In the genomic region with DNA sequence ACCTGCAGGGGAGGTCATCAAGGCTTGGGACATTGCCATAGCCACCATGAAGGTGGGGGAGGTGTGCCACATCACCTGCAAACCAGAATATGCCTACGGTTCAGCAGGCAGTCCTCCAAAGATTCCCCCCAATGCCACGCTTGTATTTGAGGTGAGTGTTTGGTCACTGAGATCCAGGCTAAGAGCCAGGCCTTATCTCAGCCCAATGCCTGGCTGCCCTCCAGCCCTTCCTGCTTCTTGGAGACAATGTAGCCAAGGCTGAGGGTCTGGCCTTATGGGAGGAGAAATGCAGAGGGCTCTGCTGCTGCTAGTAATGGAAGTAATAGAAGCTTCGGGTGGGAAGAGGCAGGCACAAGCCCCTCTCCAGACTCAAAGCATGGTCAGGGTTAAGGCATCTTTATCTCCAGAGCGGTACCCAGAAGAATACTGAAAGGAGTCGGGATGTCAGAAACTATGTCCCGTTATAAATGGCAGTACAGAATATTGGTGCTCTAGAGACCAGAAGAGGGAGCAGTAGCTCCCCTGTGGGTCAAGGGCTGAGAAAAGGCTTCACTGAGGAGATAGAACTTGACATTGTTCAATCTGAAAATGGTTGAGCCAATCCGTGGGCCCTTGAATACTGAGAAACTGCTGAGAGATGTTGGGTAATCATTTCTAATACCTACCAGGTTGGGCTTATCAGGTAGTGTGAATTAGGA, we compare ENCODE assay signal across 12 cellular contexts. TPM values are rescaled to one million over a fixed set of nuclear protein-coding genes. Genes with fewer than 3 reads are reported as not detected.
DNase-seq lines count a peak whose midpoint lies in the region; ATAC-seq, FAIRE-seq and TF ChIP-seq lines count a peak whose summit lies in the region.
"Had no signal": no experiment of that assay in that cellular context is flagged by ENCODE, and none has a peak within 500 bp of the region (broad histone marks: within the 10 kb centered on the region; RNA-seq: fewer than 3 reads in every experiment).

No MANE protein-coding gene starts in this region.

- H2BK15ac ChIP-seq in mesendoderm (replicated peaks; ENCODE audit: low read depth): no peak overlapping the region

- TF ChIP-seq CTCF in HFFc6 (IDR thresholded peaks at IDR 0.05) (peak; percentile 52), cardiac fibroblast (IDR thresholded peaks at IDR 0.05; ENCODE audit: low read depth, low read length) (peak; percentile 17), spleen (IDR thresholded peaks at IDR 0.05 in 8 of 11, conservative IDR thresholded peaks at IDR 0.05 in 3 of 11) (no peak)

- no peak overlapping the region for H3K4ac ChIP-seq in mesendoderm (ENCODE audit: low read depth, low read length)

- no peaks in the 10 kb centered on the region for H3K27me3 Mint-ChIP-seq in CD4-positive, CD25-positive, alpha-beta regulatory T cell
- H3K27me3 Mint-ChIP-seq in HFFc6 (ENCODE audit: insufficient read depth): peaks cover 1% of the 10 kb centered on the region

- H3K4me3 ChIP-seq in CD4-positive, CD25-positive, alpha-beta regulatory T cell (ENCODE audit: low read depth, low read length): no peak overlapping the region
- H3K4me3 ChIP-seq in cardiac fibroblast (replicated peaks in 1 of 2; ENCODE audit: low read depth in 2 of 2, low read length in 2 of 2): no peak overlapping the region
- H3K4me3 ChIP-seq in mesendoderm (ENCODE audit: low read length): no peak overlapping the region
- H3K4me3 ChIP-seq in spleen: peak overlapping the region in 1 of 8 donors; percentile 9

- H3K9me3 Mint-ChIP-seq in CD4-positive, CD25-positive, alpha-beta regulatory T cell: no peaks in the 10 kb centered on the region
- H3K9me3 Mint-ChIP-seq in HFFc6: no peaks in the 10 kb centered on the region

- H3K27me3 ChIP-seq in CD4-positive, CD25-positive, alpha-beta regulatory T cell (ENCODE audit: control insufficient read depth, insufficient read depth, low read length): no peaks in the 10 kb centered on the region
- H3K27me3 ChIP-seq in mesendoderm (ENCODE audit: insufficient read depth, low read length, poor library complexity) (no peaks in the 10 kb centered on the region), spleen (replicated peaks in 1 of 7) (peaks cover 0 to 13% (median 0%) of the 10 kb centered on the region in 7 donors)

- H4K5ac ChIP-seq in mesendoderm (ENCODE audit: low read length): no peak overlapping the region

- no peak for ATAC-seq in CD4-positive, CD25-positive, alpha-beta regulatory T cell (ENCODE audit: low read depth in 2 of 2)
- ATAC-seq in HG03469 (IDR thresholded peaks at IDR 0.05; ENCODE audit: unreplicated experiment): no peak

- peaks cover 6 to 27% (median 13%) of the 10 kb centered on the region in 4 donors for H3K4me1 Mint-ChIP-seq in CD4-positive, CD25-positive, alpha-beta regulatory T cell
- peaks cover 17% of the 10 kb centered on the region for H3K4me1 Mint-ChIP-seq in HFFc6 (ENCODE audit: low read depth)

- DNase-seq in CD4-positive, CD25-positive, alpha-beta regulatory T cell: no peak
- DNase-seq in HFFc6 (no peak), cardiac fibroblast (ENCODE audit: low read depth in 2 of 2) (peak; percentile 19 to 65), mesendoderm (peak; percentile 26), H54 (ENCODE audit: insufficient read length, low spot score) (no peak), spleen (no peak), GOT3 (lab: John Stamatoyannopoulos, UW) (no peak)
- DNase-seq: MV-4-11; SIG-M5; stimulated activated CD4-positive, alpha-beta T cell treated with anti-CD3 and anti-CD28 coated beads, Interleukin-1b, Interleukin-23, amount 100 ng/mL, for 48 hours had no signal

- no peak overlapping the region for H2BK120ac ChIP-seq in mesendoderm (ENCODE audit: low read depth, low read length)

- H3K4me3 Mint-ChIP-seq in CD4-positive, CD25-positive, alpha-beta regulatory T cell: peak overlapping the region; percentile 93 to 97 (median 94)
- H3K4me3 Mint-ChIP-seq in HFFc6: no peak overlapping the region

- no peak for FAIRE-seq in H54 (lab: Jason Lieb, UNC)

- TF ChIP-seq POLR2A in H54 (IDR thresholded peaks at IDR 0.05; ENCODE audit: low read depth, low read length) (no peak), spleen (IDR thresholded peaks at IDR 0.05) (no peak)

- H3K9me3 ChIP-seq in CD4-positive, CD25-positive, alpha-beta regulatory T cell (ENCODE audit: control insufficient read depth in 2 of 2, low read length in 2 of 2): no peaks in the 10 kb centered on the region
- H3K9me3 ChIP-seq in spleen: no peaks in the 10 kb centered on the region

- H3K4me1 ChIP-seq in CD4-positive, CD25-positive, alpha-beta regulatory T cell (ENCODE audit: control insufficient read depth, insufficient read depth, low read length, poor library complexity, severe bottlenecking): peaks cover 25% of the 10 kb centered on the region
- H3K4me1 ChIP-seq in mesendoderm (ENCODE audit: control insufficient read depth, low read depth, low read length) (no peaks in the 10 kb centered on the region), spleen (peaks cover 10 to 40% (median 24%) of the 10 kb centered on the region in 6 donors)

- peak overlapping the region in 1 of 3 donors; percentile 62 for H3K27ac Mint-ChIP-seq in CD4-positive, CD25-positive, alpha-beta regulatory T cell
- H3K27ac Mint-ChIP-seq in HFFc6: no peak overlapping the region

- no peak overlapping the region for H3K56ac ChIP-seq in mesendoderm (ENCODE audit: low read length)

- H2AK5ac ChIP-seq in mesendoderm (ENCODE audit: low read length): no peak overlapping the region

- no peak overlapping the region for H3K9ac ChIP-seq in mesendoderm (ENCODE audit: low read length)

- peaks cover 24% of the 10 kb centered on the region for H3K79me1 ChIP-seq in mesendoderm (ENCODE audit: low read length)

- H3K27ac ChIP-seq in CD4-positive, CD25-positive, alpha-beta regulatory T cell (ENCODE audit: insufficient read depth, low read length, poor library complexity, severe bottlenecking): no peak overlapping the region
- H3K27ac ChIP-seq in mesendoderm (ENCODE audit: low read depth, low read length): no peak overlapping the region
- peak overlapping the region in 1 of 8 donors; percentile 11 for H3K27ac ChIP-seq in spleen

- H3K4me2 ChIP-seq in mesendoderm (ENCODE audit: low read length): no peak overlapping the region

- peaks cover 47% of the 10 kb centered on the region for H3K36me3 ChIP-seq in CD4-positive, CD25-positive, alpha-beta regulatory T cell (ENCODE audit: control insufficient read depth, insufficient read depth, low read length)
- H3K36me3 ChIP-seq in mesendoderm (ENCODE audit: control insufficient read depth, insufficient read depth, low read length) (peaks cover 36% of the 10 kb centered on the region), spleen (peaks cover 13 to 61% (median 55%) of the 10 kb centered on the region in 6 donors)

- no peak overlapping the region for H2BK5ac ChIP-seq in mesendoderm (ENCODE audit: low read length)

- no peak overlapping the region for H3K18ac ChIP-seq in mesendoderm (ENCODE audit: low read length)

- peaks cover 31% of the 10 kb centered on the region for H3K36me3 Mint-ChIP-seq in CD4-positive, CD25-positive, alpha-beta regulatory T cell
- H3K36me3 Mint-ChIP-seq in HFFc6 (ENCODE audit: low read depth): peaks cover 30% of the 10 kb centered on the region

- H3K79me2 ChIP-seq in mesendoderm (ENCODE audit: control insufficient read depth, insufficient read depth, low read length): peaks cover 18% of the 10 kb centered on the region

- intact Hi-C loops in spleen (cut with DNase I; ENCODE audit: low total_unique reads): no loop called here

- no CpG with 5 or more reads among the region's 7 CpGs for whole genome bisulfite sequencing in mesendoderm (ENCODE audit: extremely low coverage, insufficient coverage, low lambda C conversion rate)
- WGBS in spleen, 5 donors: 77 to 92% (median 87%) methylated on average over 6 to 7 of the region's 7 CpGs

- H3K23ac ChIP-seq in mesendoderm (ENCODE audit: low read length): no peak overlapping the region

- H4K8ac ChIP-seq in mesendoderm (ENCODE audit: low read depth, low read length): no peak overlapping the region

RNA-seq across cellular contexts. Expression of a gene that starts 3.1 kb away (rescaled TPM):
- total RNA-seq in CD4-positive, CD25-positive, alpha-beta regulatory T cell: 46.6 TPM
- polyA plus RNA-seq in CD4-positive, CD25-positive, alpha-beta regulatory T cell: 10 to 100 TPM; 22.0 to 29.7 (median 27.4) TPM
- total RNA-seq in HFFc6 (2021; fragmentation: NEBNext Ultra II Directional; extraction: Animal tissue kit (Norgen Biotek cat#: 25700)): 100 to 1,000 TPM in 1 of 6 experiments, 10 to 100 TPM in 5; 62.3 to 105 (median 69.1) TPM
- 141 TPM for polyA plus RNA-seq in mesendoderm (2013, experiment 1 of 2)
- polyA plus RNA-seq in mesendoderm (2013, experiment 2 of 2): 140 TPM
- total RNA-seq in spleen: 10 to 100 TPM; 14.3 to 65.6 (median 27.4) TPM
- 10 to 100 TPM in 2 of 3 donors, 1 to 10 TPM in 1; 8.3 to 24.5 (median 15.8) TPM for polyA plus RNA-seq in spleen

RNA-seq across cellular contexts. Expression of a gene that starts 14.6 kb away (rescaled TPM):
- 80.0 TPM for total RNA-seq in CD4-positive, CD25-positive, alpha-beta regulatory T cell
- 10 to 100 TPM; 38.8 to 53.4 (median 45.5) TPM for polyA plus RNA-seq in CD4-positive, CD25-positive, alpha-beta regulatory T cell
- 10 to 100 TPM; 17.0 to 21.1 (median 19.6) TPM for total RNA-seq in HFFc6 (2021; fragmentation: NEBNext Ultra II Directional; extraction: Animal tissue kit (Norgen Biotek cat#: 25700))
- 12.8 TPM for polyA plus RNA-seq in mesendoderm (2013, experiment 1 of 2)
- 12.4 TPM for polyA plus RNA-seq in mesendoderm (2013, experiment 2 of 2)
- total RNA-seq in spleen: 10 to 100 TPM; 42.7 to 79.3 (median 55.0) TPM
- 10 to 100 TPM; 28.9 to 44.3 (median 41.4) TPM for polyA plus RNA-seq in spleen

RNA-seq across cellular contexts. Expression of a gene that starts 37.0 kb away (rescaled TPM):
- total RNA-seq in CD4-positive, CD25-positive, alpha-beta regulatory T cell: not detected
- 1 to 10 TPM in 2 of 4 donors, under 1 TPM in 2; 0.77 to 1.2 (median 1.0) TPM for polyA plus RNA-seq in CD4-positive, CD25-positive, alpha-beta regulatory T cell
- not detected for total RNA-seq in HFFc6 (2021; fragmentation: NEBNext Ultra II Directional; extraction: Animal tissue kit (Norgen Biotek cat#: 25700))
- polyA plus RNA-seq in mesendoderm (2013, experiment 1 of 2): not detected
- polyA plus RNA-seq in mesendoderm (2013, experiment 2 of 2): not detected
- 10 to 100 TPM in 6 of 7 donors, 1 to 10 TPM in 1; 6.8 to 18.8 (median 10.7) TPM for total RNA-seq in spleen
- polyA plus RNA-seq in spleen: 1 to 10 TPM; 1.3 to 2.6 (median 1.5) TPM
- total RNA-seq: Daoy had no signal

RNA-seq across cellular contexts. Expression of a gene that starts 59.0 kb away (rescaled TPM):
- not detected for total RNA-seq in CD4-positive, CD25-positive, alpha-beta regulatory T cell
- not detected for polyA plus RNA-seq in CD4-positive, CD25-positive, alpha-beta regulatory T cell
- not detected for total RNA-seq in HFFc6 (2021; fragmentation: NEBNext Ultra II Directional; extraction: Animal tissue kit (Norgen Biotek cat#: 25700))
- polyA plus RNA-seq in mesendoderm (2013, experiment 1 of 2): not detected
- polyA plus RNA-seq in mesendoderm (2013, experiment 2 of 2): not detected
- not detected for total RNA-seq in spleen
- not detected for polyA plus RNA-seq in spleen
- total RNA-seq: Daoy had no signal

Comparison
In these comparisons a context has a peak if more than half of its experiments do, and no peak if none do; other contexts are left out.
1. DNase-seq: peak in cardiac fibroblast (2 of 2) and mesendoderm (single experiment); none in CD4-positive, CD25-positive, alpha-beta regulatory T cell (0 of 3), HFFc6 (single experiment), H54 (single experiment), spleen (single experiment) and GOT3 (single experiment).
2. CTCF ChIP-seq: peak in HFFc6 (single experiment) and cardiac fibroblast (single experiment); none in spleen (0 of 11).